ENCODE assay signal across 8 cellular contexts in the genomic region with DNA sequence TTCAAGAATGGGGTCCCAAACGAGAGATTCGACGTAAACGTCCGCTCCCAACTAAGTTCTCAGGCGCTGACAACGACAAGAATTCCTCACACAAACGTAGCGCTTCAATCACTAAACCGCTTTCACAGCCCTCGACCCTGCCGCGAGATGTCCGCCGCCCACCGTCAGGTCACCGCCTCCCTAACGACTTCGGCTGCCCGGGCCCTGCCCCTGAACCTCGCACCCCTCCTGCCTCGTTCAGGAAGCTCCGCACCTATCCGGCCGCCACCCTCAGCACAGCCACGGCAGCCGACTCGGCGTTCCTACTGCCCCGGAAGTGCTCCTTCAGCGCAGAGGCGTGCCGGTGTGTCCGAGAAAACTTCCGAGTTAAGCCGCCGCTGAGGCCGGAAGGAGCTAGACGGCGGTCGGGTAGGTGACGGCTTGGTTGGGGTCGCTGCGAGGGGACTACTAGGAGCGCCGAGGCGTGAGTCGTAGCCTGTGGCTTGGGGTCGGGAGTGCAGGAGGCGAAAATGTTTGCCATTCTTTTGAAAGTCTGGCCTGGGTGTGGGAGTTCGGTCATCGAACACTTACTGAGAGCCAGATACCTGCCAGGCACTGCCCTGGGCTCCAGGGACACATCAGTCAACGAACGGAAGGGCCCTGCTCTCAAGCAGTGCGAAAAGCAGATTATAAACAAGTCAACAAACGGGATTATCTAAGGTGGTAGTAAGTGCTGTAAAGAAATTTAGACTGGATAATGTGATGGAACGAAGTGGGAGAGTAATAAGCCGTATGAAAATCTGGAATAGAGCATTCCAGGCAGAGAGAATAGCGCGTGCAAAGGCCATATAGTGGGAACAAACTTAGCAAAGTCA. TPM values are rescaled to one million over a fixed set of nuclear protein-coding genes. Genes with fewer than 3 reads are reported as not detected.
A peak's percentile ranks its signal among the peaks of the same experiment; 100 is the strongest.
DNase-seq lines count a peak whose midpoint lies in the region; ATAC-seq and TF ChIP-seq lines count a peak whose summit lies in the region.

FAM114A2 (minus strand) TSS at position 307 of the 854 bp plus-strand sequence. CDS start 3,957 bp downstream, outside the sequence.
MFAP3 (plus strand) TSS at position 364 of the 854 bp plus-strand sequence. CDS start 10,756 bp downstream, outside the sequence.

- no peaks in the 10 kb centered on the region for H3K9me3 ChIP-seq in mononuclear cell (ENCODE audit: low read depth, low read length)

- peaks cover 35% of the 10 kb centered on the region for H3K4me1 ChIP-seq in mononuclear cell (ENCODE audit: insufficient read depth, low read length)

- DNase-seq in DMS114 treated with DMSO at 0.1 percent for 48 hours (lab: John Stamatoyannopoulos, UW; ENCODE audit: unreplicated experiment) (peak; percentile 82), HuH-7.5 (ENCODE audit: low spot score) (peak; percentile 83), OCI-M1 (lab: John Stamatoyannopoulos, UW) (peak; percentile 95), activated T-cell treated with anti-CD3 and anti-CD28 coated beads for 24 hours (ENCODE audit: low read depth) (peak; percentile 87), epithelial cell of esophagus (ENCODE audit: low read depth) (peak; percentile 94)
- DNase-seq in stimulated activated CD8-positive, alpha-beta memory T cell treated with anti-CD3 and anti-CD28 coated beads, Interleukin-2, amount 100 ng/mL, for 48 hours (ENCODE audit: low read depth in 2 of 2), result peak; percentile 84 to 86

- no peak for TF ChIP-seq CTCF in epithelial cell of esophagus (IDR thresholded peaks at IDR 0.05; ENCODE audit: insufficient read depth, low read depth, low read length, missing control alignments)

- no peaks in the 10 kb centered on the region for H3K27me3 ChIP-seq in mononuclear cell (ENCODE audit: insufficient read depth, low read length)

- ATAC-seq in GM21528 (IDR thresholded peaks at IDR 0.05; ENCODE audit: low FRiP score, unreplicated experiment), result peak; percentile 99

- peak within 1 kb of the TSS; percentile 88 for H3K4me3 ChIP-seq in epithelial cell of esophagus (ENCODE audit: low read length)
- H3K4me3 ChIP-seq in mononuclear cell (ENCODE audit: low read length), result peak within 1 kb of the TSS; percentile 81

RNA-seq across cellular contexts. Expression of gene FAM114A2, which starts in this region (rescaled TPM):
- 21.1 TPM for total RNA-seq in mononuclear cell

RNA-seq across cellular contexts. Expression of gene MFAP3, which starts in this region (rescaled TPM):
- total RNA-seq in mononuclear cell, result 48.2 TPM

Comparison
In these comparisons a context has a peak if more than half of its experiments do, and no peak if none do; other contexts are left out.
1. Peak in every context shown above with its lines: DNase-seq, ATAC-seq and H3K4me3 ChIP-seq.